In the genomic region with DNA sequence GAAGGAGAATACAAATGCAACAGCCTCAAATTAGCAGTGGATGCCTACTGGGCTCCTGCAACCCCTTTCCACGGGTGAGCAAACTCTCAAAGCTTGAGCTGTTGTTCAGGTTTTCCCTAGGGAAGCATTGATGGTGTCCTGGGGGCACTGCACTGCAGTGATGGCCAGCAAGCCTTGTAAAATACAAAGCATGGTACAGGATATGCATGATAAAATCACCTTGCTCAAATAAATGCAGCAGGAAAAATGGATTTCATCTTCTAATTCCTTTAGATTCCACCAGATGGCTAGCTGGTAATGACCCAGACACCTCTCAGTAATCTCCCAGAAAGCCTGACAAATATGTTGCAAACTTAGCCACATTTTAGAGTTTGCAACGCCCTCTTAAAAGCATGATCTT, we compare ENCODE assay signal across 19 cellular contexts.
"Had no signal": no experiment of that assay in that cellular context is flagged by ENCODE, and none has a peak within 500 bp of the region (broad histone marks: within the 10 kb centered on the region; RNA-seq: fewer than 3 reads in every experiment).

No MANE protein-coding gene starts in this region.

- H2AFZ ChIP-seq: hepatocyte had no signal

- H3K27me3 ChIP-seq: brain microvascular endothelial cell, dorsolateral prefrontal cortex, foreskin keratinocyte, hepatocyte, neutrophil, pancreas, sigmoid colon, upper lobe of right lung had no signal

- H3K4me3 ChIP-seq: dorsolateral prefrontal cortex, hepatocyte, pancreas, sigmoid colon, upper lobe of right lung had no signal

- H3K4me1 ChIP-seq: foreskin keratinocyte, pancreas, sigmoid colon, upper lobe of right lung had no signal

- H3K9me3 ChIP-seq: neutrophil, pancreas, sigmoid colon, upper lobe of right lung had no signal

- H3K79me2 ChIP-seq: hepatocyte had no signal

- DNase-seq: activated CD4-positive, alpha-beta T cell treated with anti-CD3 and anti-CD28 coated beads, Interleukin-2, amount 10 ng/mL, durations not matched to agents 24 days and 14 days; activated CD8-positive, alpha-beta T cell treated with anti-CD3 and anti-CD28 coated beads for 36 hours; activated effector memory CD4-positive, alpha-beta T cell treated with Interleukin-2 at 50 U/mL for 16 hours; activated naive CD4-positive, alpha-beta T cell treated with anti-CD3 and anti-CD28 coated beads, Interleukin-2, amount 10 ng/mL, durations not matched to agents 7 days and 5 days; activated T-cell treated with anti-CD3 and anti-CD28 coated beads, Interleukin-2, amount 50 U/mL, for 4 hours; aorta; brain microvascular endothelial cell; central memory CD4-positive, alpha-beta T cell; dorsolateral prefrontal cortex; foreskin keratinocyte; mesenchymal stem cell; naive thymus-derived CD8-positive, alpha-beta T cell; pancreas; sigmoid colon; stimulated activated CD4-positive, alpha-beta T cell treated with anti-CD3 and anti-CD28 coated beads, Interleukin-4, amount 100 ng/mL, for 4 hours; upper lobe of right lung had no signal

- H3K27ac ChIP-seq: brain microvascular endothelial cell, dorsolateral prefrontal cortex, epithelial cell of prostate, foreskin keratinocyte, hepatocyte, neutrophil, pancreas, sigmoid colon, upper lobe of right lung had no signal

- H3K36me3 ChIP-seq: brain microvascular endothelial cell, neutrophil, pancreas, sigmoid colon, upper lobe of right lung had no signal

- H3K4me2 ChIP-seq: hepatocyte had no signal
